In the genomic region with DNA sequence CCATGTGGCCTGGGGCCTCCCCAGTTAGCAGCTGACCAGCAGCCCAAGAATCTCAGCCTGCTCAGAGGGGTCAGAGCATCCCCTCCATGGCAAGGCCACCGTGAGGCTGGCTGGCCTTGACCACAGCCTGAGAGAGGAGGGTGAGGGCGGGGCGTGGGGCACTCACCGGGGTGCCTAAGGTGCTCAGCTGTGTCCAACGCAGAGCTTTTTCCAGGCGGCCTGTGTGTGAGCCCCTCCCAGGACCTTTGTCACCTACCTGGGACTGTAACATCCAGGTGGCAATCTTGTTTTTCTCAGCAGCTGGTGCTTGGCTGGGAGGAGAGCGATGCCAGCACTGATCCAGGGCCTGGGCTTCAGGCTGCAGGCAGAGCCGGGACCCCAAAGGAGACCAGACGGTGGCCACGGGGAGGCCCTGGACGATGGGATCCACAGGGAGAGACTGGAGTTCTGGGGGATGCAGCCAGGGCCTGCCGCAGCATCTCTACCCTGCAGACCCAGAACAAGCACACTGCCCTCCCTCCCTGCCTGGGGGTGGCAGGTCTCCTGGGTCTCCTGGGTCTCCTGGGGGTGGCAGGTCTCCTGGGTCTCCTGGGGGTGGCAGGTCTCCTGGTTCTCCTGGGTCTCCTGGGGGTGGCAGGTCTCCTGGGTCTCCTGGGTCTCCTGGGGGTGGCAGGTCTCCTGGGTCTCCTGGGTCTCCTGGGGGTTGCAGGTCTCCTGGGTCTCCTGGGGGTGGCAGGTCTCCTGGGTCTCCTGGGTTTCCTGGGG, we compare ENCODE assay signal across 8 cellular contexts. TPM values are rescaled to one million over a fixed set of nuclear protein-coding genes. Genes with fewer than 3 reads are reported as not detected.
A peak's percentile ranks its signal among the peaks of the same experiment; 100 is the strongest.
DNase-seq lines count a peak whose midpoint lies in the region; ATAC-seq and TF ChIP-seq lines count a peak whose summit lies in the region.

No MANE protein-coding gene starts in this region.

- H3K4me3 Mint-ChIP-seq in stimulated activated naive B cell treated with anti-CD40 and anti-IgM and Interleukin-4, amounts not matched to agents 10 μg/mL and 1 μg/mL and 100 μg/mL, for 72 hours: peak overlapping the region in 1 of 2 donors; percentile 73

- intact Hi-C loops in adrenal gland (cut with DNase I): no loop called here
- intact Hi-C loops in lower leg skin (cut with DNase I; ENCODE audit: low total_unique reads): no loop called here

- H3K9me3 ChIP-seq in adrenal gland (replicated peaks in 1 of 3): no peaks in the 10 kb centered on the region

- peaks cover under 1 to 2% of the 10 kb centered on the region in 2 donors for H3K36me3 Mint-ChIP-seq in stimulated activated naive B cell treated with anti-CD40 and anti-IgM and Interleukin-4, amounts not matched to agents 10 μg/mL and 1 μg/mL and 100 μg/mL, for 72 hours

- H3K4me3 ChIP-seq in adrenal gland (peak overlapping the region in 1 of 4 donors; percentile 54), lower leg skin (ENCODE audit: low read depth, poor library complexity, severe bottlenecking) (no peak overlapping the region)

- TF ChIP-seq CTCF in adrenal gland (IDR thresholded peaks at IDR 0.05): no peak
- TF ChIP-seq CTCF in lower leg skin (IDR thresholded peaks at IDR 0.05): no peak

- H3K27ac ChIP-seq in adrenal gland: peak overlapping the region in 3 of 5 donors; percentile 67 to 84 (median 71)
- H3K27ac ChIP-seq in temporal lobe (ENCODE audit: low read depth, low read length): peak overlapping the region; percentile 38

- H3K9me3 Mint-ChIP-seq in stimulated activated naive B cell treated with anti-CD40 and anti-IgM and Interleukin-4, amounts not matched to agents 10 μg/mL and 1 μg/mL and 100 μg/mL, for 72 hours: peaks cover 5 to 7% of the 10 kb centered on the region in 2 donors

- peaks cover 9 to 19% of the 10 kb centered on the region in 2 donors for H3K4me1 Mint-ChIP-seq in stimulated activated naive B cell treated with anti-CD40 and anti-IgM and Interleukin-4, amounts not matched to agents 10 μg/mL and 1 μg/mL and 100 μg/mL, for 72 hours

- ATAC-seq in stimulated activated naive B cell treated with anti-CD40 and anti-IgM and Interleukin-4, amounts not matched to agents 10 μg/mL and 1 μg/mL and 100 μg/mL, for 72 hours (replicated peaks): no peak

- H3K36me3 ChIP-seq in adrenal gland (replicated peaks in 1 of 2): no peaks in the 10 kb centered on the region

- no peak overlapping the region for H3K27ac Mint-ChIP-seq in stimulated activated naive B cell treated with anti-CD40 and anti-IgM and Interleukin-4, amounts not matched to agents 10 μg/mL and 1 μg/mL and 100 μg/mL, for 72 hours

- H3K27me3 ChIP-seq in adrenal gland: no peaks in the 10 kb centered on the region

- TF ChIP-seq POLR2A in adrenal gland (IDR thresholded peaks at IDR 0.05) (no peak), lower leg skin (IDR thresholded peaks at IDR 0.05) (no peak)

- WGBS in adrenal gland, 4 donors: 36 to 100% (median 61%) methylated on average over 2 to 12 of the region's 12 CpGs
- 77 to 83% methylated on average over 9 to 12 of the region's 12 CpGs for WGBS in lower leg skin, 2 donors

- peaks cover 20 to 43% of the 10 kb centered on the region in 2 donors for H3K27me3 Mint-ChIP-seq in stimulated activated naive B cell treated with anti-CD40 and anti-IgM and Interleukin-4, amounts not matched to agents 10 μg/mL and 1 μg/mL and 100 μg/mL, for 72 hours

- peak; percentile 30 for DNase-seq in activated CD4-positive, CD25-positive, alpha-beta regulatory T cell treated with anti-CD3 and anti-CD28 coated beads, Interleukin-2, amount 50 U/mL, for 72 hours
- no peak for DNase-seq in activated CD4-positive, CD25-positive, alpha-beta regulatory T cell (lab: John Stamatoyannopoulos, UW)
- DNase-seq in adrenal gland (peak in 2 of 7 donors; percentile 14 to 38), lower leg skin (ENCODE audit: low spot score in 2 of 2) (peak; percentile 11 to 82), AG20443 (ENCODE audit: low spot score) (no peak), GM19238 (ENCODE audit: insufficient read length, low spot score) (no peak)
- no peak for DNase-seq in stimulated activated naive B cell treated with anti-CD40 and anti-IgM and Interleukin-4, amounts not matched to agents 10 μg/mL and 1 μg/mL and 100 μg/mL, for 72 hours

- peaks cover 16 to 27% of the 10 kb centered on the region in 2 donors for H3K4me1 ChIP-seq in adrenal gland (replicated peaks in 1 of 2)

RNA-seq across cellular contexts. Expression of a gene that starts 12.3 kb away (rescaled TPM):
- total RNA-seq in adrenal gland: 10 to 100 TPM; 12.5 to 59.5 (median 31.2) TPM
- polyA plus RNA-seq in adrenal gland: 10 to 100 TPM in 2 of 3 donors, 1 to 10 TPM in 1; 3.1 to 27.5 (median 17.7) TPM
- total RNA-seq in lower leg skin: 10 to 100 TPM in 3 of 4 donors, 1 to 10 TPM in 1; 9.0 to 18.4 (median 17.1) TPM
- 3.2 TPM for total RNA-seq in temporal lobe

Comparison
In these comparisons a context has a peak if more than half of its experiments do, and no peak if none do; other contexts are left out.
1. DNase-seq: peak in activated CD4-positive, CD25-positive, alpha-beta regulatory T cell treated with anti-CD3 and anti-CD28 coated beads, Interleukin-2, amount 50 U/mL, for 72 hours (single experiment) and lower leg skin (2 of 2); none in activated CD4-positive, CD25-positive, alpha-beta regulatory T cell (0 of 4), AG20443 (single experiment), stimulated activated naive B cell treated with anti-CD40 and anti-IgM and Interleukin-4, amounts not matched to agents 10 μg/mL and 1 μg/mL and 100 μg/mL, for 72 hours (single experiment) and GM19238 (single experiment).